Comparison of ENCODE assay signal across 26 cellular contexts in genomic region chr9:86102626-86103025, GRCh38.
"Had no signal": no experiment of that assay in that cellular context is flagged by ENCODE, and none has a peak within 500 bp of the region (broad histone marks: within the 10 kb centered on the region; RNA-seq: fewer than 3 reads in every experiment).

No MANE protein-coding gene starts in this region.

- FAIRE-seq: colon, endometrium, islet of Langerhans, keratinocyte had no signal

- H3K27ac ChIP-seq: coronary artery, dorsolateral prefrontal cortex, epithelial cell of prostate, esophagus squamous epithelium, gastrocnemius medialis, heart right ventricle, left lung, lower lobe of right lung had no signal

- H3K27me3 ChIP-seq: dorsolateral prefrontal cortex, gastrocnemius medialis had no signal

- H3K4me3 ChIP-seq: coronary artery, dorsolateral prefrontal cortex, esophagus squamous epithelium, gastrocnemius medialis, heart right ventricle, left lung, lower lobe of right lung, mucosa of descending colon had no signal

- H3K9me3 ChIP-seq: esophagus squamous epithelium, gastrocnemius medialis, heart right ventricle, left lung, lower lobe of right lung, mucosa of descending colon had no signal

- DNase-seq: dermis blood vessel endothelial cell; dorsolateral prefrontal cortex; effector CD4-positive, alpha-beta T cell; effector memory CD4-positive, alpha-beta T cell; erythroblast; esophagus squamous epithelium; foreskin fibroblast; foreskin melanocyte; gastrocnemius medialis; glutamatergic neuron; head of caudate nucleus; heart right ventricle; hippocampal formation; left cardiac atrium; left lung; left ventricle myocardium superior; lower lobe of right lung; mesenchymal stem cell; mucosa of descending colon had no signal

- H3K36me3 ChIP-seq: esophagus squamous epithelium, gastrocnemius medialis, heart right ventricle, left lung, lower lobe of right lung had no signal

- ATAC-seq: esophagus mucosa, gastrocnemius medialis, heart right ventricle, left cardiac atrium, left lung, left ventricle myocardium superior, lower lobe of right lung, mucosa of descending colon had no signal
